Comparison of ENCODE assay signal across 12 cellular contexts in genomic region chr7:106418094-106418493, GRCh38.
A peak's percentile ranks its signal among the peaks of the same experiment; 100 is the strongest.
DNase-seq lines count a peak whose midpoint lies in the region; ATAC-seq and TF ChIP-seq lines count a peak whose summit lies in the region.
"Had no signal": no experiment of that assay in that cellular context is flagged by ENCODE, and none has a peak within 500 bp of the region (broad histone marks: within the 10 kb centered on the region; RNA-seq: fewer than 3 reads in every experiment).

No MANE protein-coding gene starts in this region.

- H3K4me3 ChIP-seq in LNCaP clone FGC (ENCODE audit: low read depth, low read length) (no peak overlapping the region), gastroesophageal sphincter (no peak overlapping the region)
- H3K4me3 ChIP-seq: SJSA1 had no signal

- TF ChIP-seq CTCF in LNCaP clone FGC (IDR thresholded peaks at IDR 0.05; ENCODE audit: control insufficient read depth, extremely low read depth, insufficient read depth) (no peak), gastroesophageal sphincter (IDR thresholded peaks at IDR 0.05) (no peak)

- H3K4me1 ChIP-seq in gastroesophageal sphincter: peaks cover 4 to 43% (median 15%) of the 10 kb centered on the region in 3 donors

- H3K9me3 Mint-ChIP-seq in activated T-helper 1 cell treated with anti-CD3 and anti-CD28 coated beads, Interleukin-12 subunit alpha, Interleukin-12 subunit beta, Interleukin-2, Interleukin-4 antibody, amounts not matched to agents 30 ng/mL and 10 ng/mL and 1 ng/mL, durations not matched to agents 14 hours and 24 hours and 36 hours: peaks cover 28% of the 10 kb centered on the region
- H3K9me3 Mint-ChIP-seq in stimulated activated effector memory CD8-positive, alpha-beta T cell treated with anti-CD3 and anti-CD28 coated beads, Interleukin-12 subunit alpha, Interleukin-12 subunit beta, amount 100 ng/mL, for 72 hours: peaks cover 10% of the 10 kb centered on the region

- H3K27ac ChIP-seq in gastroesophageal sphincter: peak overlapping the region in 3 of 4 donors; percentile 3 to 32 (median 24)
- H3K27ac ChIP-seq: SJSA1 had no signal

- H3K27me3 Mint-ChIP-seq in activated T-helper 1 cell treated with anti-CD3 and anti-CD28 coated beads, Interleukin-12 subunit alpha, Interleukin-12 subunit beta, Interleukin-2, Interleukin-4 antibody, amounts not matched to agents 30 ng/mL and 10 ng/mL and 1 ng/mL, durations not matched to agents 14 hours and 24 hours and 36 hours (ENCODE audit: insufficient read depth): peaks cover 3% of the 10 kb centered on the region

- H3K4me1 Mint-ChIP-seq in activated T-helper 1 cell treated with anti-CD3 and anti-CD28 coated beads, Interleukin-12 subunit alpha, Interleukin-12 subunit beta, Interleukin-2, Interleukin-4 antibody, amounts not matched to agents 30 ng/mL and 10 ng/mL and 1 ng/mL, durations not matched to agents 14 hours and 24 hours and 36 hours (ENCODE audit: low read depth): peaks cover 55% of the 10 kb centered on the region
- H3K4me1 Mint-ChIP-seq in stimulated activated effector memory CD8-positive, alpha-beta T cell treated with anti-CD3 and anti-CD28 coated beads, Interleukin-12 subunit alpha, Interleukin-12 subunit beta, amount 100 ng/mL, for 72 hours: peaks cover 57% of the 10 kb centered on the region
- H3K4me1 Mint-ChIP-seq: naive thymus-derived CD8-positive, alpha-beta T cell had no signal

- DNase-seq in LNCaP clone FGC (ENCODE audit: low read depth) (peak; percentile 45), NCI-H1417 (lab: John Stamatoyannopoulos, UW) (no peak), AG20443 (ENCODE audit: low spot score) (no peak)
- DNase-seq in activated T-helper 1 cell treated with anti-CD3 and anti-CD28 coated beads, Interleukin-12 subunit alpha, Interleukin-12 subunit beta, Interleukin-2, Interleukin-4 antibody, amounts not matched to agents 30 ng/mL and 10 ng/mL and 1 ng/mL, durations not matched to agents 14 hours and 24 hours and 36 hours (ENCODE audit: low spot score): no peak
- no peak for DNase-seq in stimulated activated effector memory CD8-positive, alpha-beta T cell treated with anti-CD3 and anti-CD28 coated beads, Interleukin-12 subunit alpha, Interleukin-12 subunit beta, amount 100 ng/mL, for 72 hours (ENCODE audit: low spot score in 2 of 2)
- DNase-seq: head of caudate nucleus; naive thymus-derived CD8-positive, alpha-beta T cell; NCI-H2081 had no signal

- intact Hi-C loops in activated T-helper 1 cell treated with anti-CD3 and anti-CD28 coated beads, Interleukin-12 subunit alpha, Interleukin-12 subunit beta, Interleukin-2, Interleukin-4 antibody, amounts not matched to agents 30 ng/mL and 10 ng/mL and 1 ng/mL, durations not matched to agents 14 hours and 24 hours and 36 hours (cut with micrococcal nuclease): loop anchor here (1.0 kb wide), 1 partner anchor 12 kb away; no protein-coding TSS in a partner anchor

- peak overlapping the region; percentile 5 for H3K4me3 Mint-ChIP-seq in activated T-helper 1 cell treated with anti-CD3 and anti-CD28 coated beads, Interleukin-12 subunit alpha, Interleukin-12 subunit beta, Interleukin-2, Interleukin-4 antibody, amounts not matched to agents 30 ng/mL and 10 ng/mL and 1 ng/mL, durations not matched to agents 14 hours and 24 hours and 36 hours
- no peak overlapping the region for H3K4me3 Mint-ChIP-seq in stimulated activated effector memory CD8-positive, alpha-beta T cell treated with anti-CD3 and anti-CD28 coated beads, Interleukin-12 subunit alpha, Interleukin-12 subunit beta, amount 100 ng/mL, for 72 hours
- H3K4me3 Mint-ChIP-seq: brain; naive thymus-derived CD8-positive, alpha-beta T cell had no signal

- TF ChIP-seq POLR2A in gastroesophageal sphincter (IDR thresholded peaks at IDR 0.05): no peak

- peak overlapping the region; percentile 73 for H3K27ac Mint-ChIP-seq in activated T-helper 1 cell treated with anti-CD3 and anti-CD28 coated beads, Interleukin-12 subunit alpha, Interleukin-12 subunit beta, Interleukin-2, Interleukin-4 antibody, amounts not matched to agents 30 ng/mL and 10 ng/mL and 1 ng/mL, durations not matched to agents 14 hours and 24 hours and 36 hours
- peak overlapping the region; percentile 2 for H3K27ac Mint-ChIP-seq in stimulated activated effector memory CD8-positive, alpha-beta T cell treated with anti-CD3 and anti-CD28 coated beads, Interleukin-12 subunit alpha, Interleukin-12 subunit beta, amount 100 ng/mL, for 72 hours
- H3K27ac Mint-ChIP-seq: brain; naive thymus-derived CD8-positive, alpha-beta T cell had no signal

- no peaks in the 10 kb centered on the region for H3K27me3 ChIP-seq in gastroesophageal sphincter
- H3K27me3 ChIP-seq: SJSA1 had no signal

- 50 to 77% methylated on average over 1 of the region's 1 CpG for WGBS in gastroesophageal sphincter (ENCODE audit: low coverage in 1 of 2), 2 donors

- peaks cover 0 to 14% (median 0%) of the 10 kb centered on the region in 3 donors for H3K9me3 ChIP-seq in gastroesophageal sphincter

- peaks cover 7% of the 10 kb centered on the region for H3K36me3 Mint-ChIP-seq in activated T-helper 1 cell treated with anti-CD3 and anti-CD28 coated beads, Interleukin-12 subunit alpha, Interleukin-12 subunit beta, Interleukin-2, Interleukin-4 antibody, amounts not matched to agents 30 ng/mL and 10 ng/mL and 1 ng/mL, durations not matched to agents 14 hours and 24 hours and 36 hours (ENCODE audit: low read depth)
- H3K36me3 Mint-ChIP-seq in stimulated activated effector memory CD8-positive, alpha-beta T cell treated with anti-CD3 and anti-CD28 coated beads, Interleukin-12 subunit alpha, Interleukin-12 subunit beta, amount 100 ng/mL, for 72 hours: no peaks in the 10 kb centered on the region
- H3K36me3 Mint-ChIP-seq: brain had no signal

- TF ChIP-seq EP300 in gastroesophageal sphincter (IDR thresholded peaks at IDR 0.05): peak; percentile 42

- H3K36me3 ChIP-seq in gastroesophageal sphincter: no peaks in the 10 kb centered on the region
- H3K36me3 ChIP-seq: SJSA1 had no signal

- ATAC-seq in gastroesophageal sphincter (peak; percentile 75), GM21447 (IDR thresholded peaks at IDR 0.05; ENCODE audit: unreplicated experiment) (no peak)
- ATAC-seq in stimulated activated effector memory CD8-positive, alpha-beta T cell treated with anti-CD3 and anti-CD28 coated beads, Interleukin-12 subunit alpha, Interleukin-12 subunit beta, amount 100 ng/mL, for 72 hours: peak; percentile 62
- ATAC-seq: naive thymus-derived CD8-positive, alpha-beta T cell had no signal
